In genomic region chr20:3134151-3134550, GRCh38 we compare ENCODE assay signal across 26 cellular contexts. TPM values are rescaled to one million over a fixed set of nuclear protein-coding genes. Genes with fewer than 3 reads are reported as not detected.
"Had no signal": no experiment of that assay in that cellular context is flagged by ENCODE, and none has a peak within 500 bp of the region (broad histone marks: within the 10 kb centered on the region; RNA-seq: fewer than 3 reads in every experiment).

No MANE protein-coding gene starts in this region.

- FAIRE-seq: frontal cortex had no signal

- DNase-seq: activated CD4-positive, alpha-beta T cell treated with anti-CD3 and anti-CD28 coated beads for 36 hours; activated CD4-positive, alpha-beta T cell treated with anti-CD3 and anti-CD28 coated beads, Interleukin-2, amount 50 U/mL, for 4 hours; activated CD4-positive, CD25-positive, alpha-beta regulatory T cell; activated CD8-positive, alpha-beta memory T cell treated with anti-CD3 and anti-CD28 coated beads for 24 hours; activated effector memory CD4-positive, alpha-beta T cell treated with Interleukin-2 at 50 U/mL for 16 hours; activated naive CD4-positive, alpha-beta T cell treated with Interleukin-2 at 50 U/mL for 16 hours; brain microvascular endothelial cell; endodermal cell; islet precursor cell; left cardiac atrium; left ventricle myocardium superior; mucosa of descending colon; stimulated activated CD4-positive, alpha-beta T cell treated with anti-CD3 and anti-CD28 coated beads, Interleukin-1b, Interleukin-23, amount 100 ng/mL, for 48 hours; stimulated activated naive B cell treated with anti-CD40 and anti-IgM and Interleukin-4, amounts not matched to agents 10 μg/mL and 1 μg/mL and 100 μg/mL, for 72 hours; stomach; T-helper 1 cell; thyroid gland; upper lobe of left lung had no signal

- H3K9me3 ChIP-seq: adrenal gland, ascending aorta, esophagus muscularis mucosa, mucosa of descending colon, stomach, thyroid gland, upper lobe of left lung, vagina had no signal

- ATAC-seq: activated CD4-positive, alpha-beta T cell treated with anti-CD3 and anti-CD28 coated beads for 36 hours; left cardiac atrium; left ventricle myocardium superior; mucosa of descending colon; natural killer cell treated with Interleukin-12 subunit alpha and Interleukin-12 subunit beta and Interleukin-15 and Interleukin-18, amount 100 ng/mL, for 72 hours; sciatic nerve; stimulated activated naive B cell treated with anti-CD40 and anti-IgM and Interleukin-4, amounts not matched to agents 10 μg/mL and 1 μg/mL and 100 μg/mL, for 72 hours had no signal

- H3K4me3 ChIP-seq: adrenal gland, ascending aorta, esophagus muscularis mucosa, mucosa of descending colon, smooth muscle cell, stomach, thyroid gland, upper lobe of left lung, vagina had no signal

- H3K4me1 ChIP-seq: adrenal gland, ascending aorta, thyroid gland, upper lobe of left lung, vagina had no signal

- H3K27ac ChIP-seq: adrenal gland, ascending aorta, brain microvascular endothelial cell, esophagus muscularis mucosa, stomach, thyroid gland, upper lobe of left lung, vagina had no signal

- H3K4me2 ChIP-seq: smooth muscle cell had no signal

RNA-seq across cellular contexts. Expression of gene AVP, which starts 49.6 kb away (rescaled TPM):
- polyA plus RNA-seq: smooth muscle cell, stomach had no signal
